8 cellular contexts compared by ENCODE assay signal in genomic region chr1:43329995-43330751, GRCh38. TPM values are rescaled to one million over a fixed set of nuclear protein-coding genes. Genes with fewer than 3 reads are reported as not detected.
DNase-seq lines count a peak whose midpoint lies in the region; ATAC-seq and TF ChIP-seq lines count a peak whose summit lies in the region.

No MANE protein-coding gene starts in this region.

- TF ChIP-seq CTCF in GM10266 (IDR thresholded peaks at IDR 0.05; ENCODE audit: control insufficient read depth, insufficient read depth, low read depth, missing control alignments) (no peak), PC-3 (conservative IDR thresholded peaks at IDR 0.05; ENCODE audit: low read depth, low read length) (no peak), mammary epithelial cell (conservative IDR thresholded peaks at IDR 0.05 in 1 of 2, IDR thresholded peaks at IDR 0.05 in 1 of 2; ENCODE audit: extremely low read depth in 1 of 2, insufficient read depth in 1 of 2, low read depth in 1 of 2, low read length in 2 of 2) (no peak), upper lobe of left lung (IDR thresholded peaks at IDR 0.05) (no peak), stomach (IDR thresholded peaks at IDR 0.05) (no peak)

- BruUV-seq in PC-3 (replicated peaks; lab: Mats Ljungman, UMichigan) (no TSS peak), mammary epithelial cell (replicated peaks; lab: Mats Ljungman, UMichigan) (no TSS peak)

- H3K4me1 ChIP-seq in PC-3 (ENCODE audit: insufficient read depth, low read length) (peaks cover 8% of the 10 kb centered on the region), mammary epithelial cell (ENCODE audit: insufficient read depth, low read length) (peaks cover 3% of the 10 kb centered on the region), upper lobe of left lung (peaks cover 3 to 16% (median 13%) of the 10 kb centered on the region in 4 donors), stomach (peaks cover 0 to 11% (median 3%) of the 10 kb centered on the region in 4 donors)

- intact Hi-C loops in PC-3 (cut with micrococcal nuclease), result no loop called here
- intact Hi-C loops in mammary epithelial cell (cut with micrococcal nuclease), result no loop called here
- intact Hi-C loops in stomach (cut with DNase I; ENCODE audit: low total_unique reads), result no loop called here

- H3K9ac ChIP-seq in PC-3 (ENCODE audit: low read length) (no peak overlapping the region), mammary epithelial cell (ENCODE audit: insufficient read depth, low read length) (no peak overlapping the region)

- H3K4me3 ChIP-seq in PC-3 (ENCODE audit: low read length) (no peak overlapping the region), mammary epithelial cell (replicated peaks in 1 of 3; ENCODE audit: insufficient read depth in 1 of 3, low read depth in 2 of 3, low read length in 3 of 3) (no peak overlapping the region), upper lobe of left lung (no peak overlapping the region), stomach (no peak overlapping the region)

- CTCF ChIA-PET in PC-3 (lab: Charles Lee), result no interaction called here
- CTCF ChIA-PET in mammary epithelial cell (lab: Charles Lee; ENCODE audit: low non-redundant PET), result no interaction called here

- H4K20me1 ChIP-seq in PC-3 (ENCODE audit: low read length) (no peaks in the 10 kb centered on the region), mammary epithelial cell (ENCODE audit: insufficient read depth, low read length) (no peaks in the 10 kb centered on the region)

- TF ChIP-seq POLR2A in upper lobe of left lung (IDR thresholded peaks at IDR 0.05), result no peak
- TF ChIP-seq POLR2A in stomach (IDR thresholded peaks at IDR 0.05), result no peak

- in situ Hi-C loops in mammary epithelial cell (cut with MboI; ENCODE audit: low sequenced_read_pairs in 2 of 2), result no loop called here

- H3K27me3 ChIP-seq in PC-3 (ENCODE audit: low read length) (no peaks in the 10 kb centered on the region), mammary epithelial cell (ENCODE audit: insufficient read depth, low read length) (no peaks in the 10 kb centered on the region), upper lobe of left lung (no peaks in the 10 kb centered on the region), stomach (no peaks in the 10 kb centered on the region)

- H3K27ac ChIP-seq in PC-3 (ENCODE audit: low read length) (no peak overlapping the region), mammary epithelial cell (ENCODE audit: insufficient read depth, low read depth, low read length) (no peak overlapping the region), upper lobe of left lung (peak overlapping the region; percentile 42 to 77 (median 52)), stomach (peak overlapping the region in 1 of 5 donors; percentile 7)

- dilution Hi-C loops in mammary epithelial cell (cut with HindIII; ENCODE audit: low sequenced_read_pairs), result loop anchor here (5.0 kb wide), 1 partner anchor 52 kb away; no protein-coding TSS in a partner anchor

- H3K4me2 ChIP-seq in PC-3 (ENCODE audit: low read length) (no peak overlapping the region; the same call in 1 of the 2 replicates), mammary epithelial cell (ENCODE audit: insufficient read depth, low read depth, low read length) (no peak overlapping the region)

- 68% methylated on average over 5 of the region's 6 CpGs for WGBS in mammary epithelial cell (ENCODE audit: low coverage, missing lambda C conversion rate)
- WGBS in upper lobe of left lung, 2 donors, result 35 to 42% methylated on average over 6 of the region's 6 CpGs
- 43 to 55% (median 54%) methylated on average over 6 of the region's 6 CpGs for WGBS in stomach, 5 donors

- H3K9me3 ChIP-seq in PC-3 (ENCODE audit: low read length) (no peaks in the 10 kb centered on the region), mammary epithelial cell (replicated peaks; ENCODE audit: insufficient read depth, low read length) (peaks cover 5% of the 10 kb centered on the region), upper lobe of left lung (peaks cover 0 to 5% (median 2%) of the 10 kb centered on the region in 4 donors), stomach (peaks cover 0 to 14% (median 8%) of the 10 kb centered on the region in 4 donors)

- DNase-seq in GM10266 (ENCODE audit: extremely low spot score) (peak; percentile 75), PC-3 (peak; percentile 57), mammary epithelial cell (peak; percentile 55), mucosa of gallbladder (ENCODE audit: low spot score) (peak; percentile 20), upper lobe of left lung (peak in 1 of 2 donors; percentile 64), NCI-H2081 treated with DMSO at 0.1 percent for 48 hours (lab: John Stamatoyannopoulos, UW) (no peak), KG1 (lab: John Stamatoyannopoulos, UW) (no peak), stomach (no peak)

- H3K36me3 ChIP-seq in PC-3 (ENCODE audit: low read depth, low read length), result no peaks in the 10 kb centered on the region
- no peaks in the 10 kb centered on the region for H3K36me3 ChIP-seq in mammary epithelial cell (ENCODE audit: insufficient read depth, low read length)
- H3K36me3 ChIP-seq in upper lobe of left lung, result no peaks in the 10 kb centered on the region
- H3K36me3 ChIP-seq in stomach, result no peaks in the 10 kb centered on the region

- H3K79me2 ChIP-seq in PC-3 (ENCODE audit: low read length) (no peaks in the 10 kb centered on the region), mammary epithelial cell (ENCODE audit: insufficient read depth, low read length) (no peaks in the 10 kb centered on the region)

- POLR2A ChIA-PET in PC-3 (lab: Charles Lee; ENCODE audit: unreplicated experiment), result no interaction called here

- ATAC-seq in PC-3 (peak; percentile 40), upper lobe of left lung (ENCODE audit: low FRiP score in 2 of 2) (peak; percentile 87 to 93)

- no peaks in the 10 kb centered on the region for H3F3A ChIP-seq in PC-3 (ENCODE audit: low read length, unreplicated experiment)

- no peaks in the 10 kb centered on the region for H3K9me2 ChIP-seq in PC-3 (replicated peaks; ENCODE audit: low read length)

- no peak for TF ChIP-seq EP300 in upper lobe of left lung (IDR thresholded peaks at IDR 0.05)
- no peak for TF ChIP-seq EP300 in stomach (IDR thresholded peaks at IDR 0.05)

- peak overlapping the region; percentile 68 for H2AFZ ChIP-seq in PC-3 (ENCODE audit: low read length)
- peak overlapping the region; percentile 23 for H2AFZ ChIP-seq in mammary epithelial cell (ENCODE audit: low read depth, low read length)

RNA-seq across cellular contexts. Expression of gene MPL, which starts 7.4 kb away (rescaled TPM):
- total RNA-seq in PC-3 (2014; rRNA removed) (0.35 TPM in 1 of 2 replicates, not detected in the other), mammary epithelial cell (under 1 TPM; 0.17 to 0.49 TPM), mucosa of gallbladder (not detected), upper lobe of left lung (1 to 10 TPM in 1 of 6 donors, under 1 TPM in 5; 0.24 to 6.3 (median 0.74) TPM), stomach (not detected)
- polyA plus RNA-seq in mammary epithelial cell (0.07 TPM), stomach (not detected)
- polyA minus RNA-seq in mammary epithelial cell, result not detected

RNA-seq across cellular contexts. Expression of gene CDC20, which starts 28.6 kb away (rescaled TPM):
- total RNA-seq in PC-3 (2014; rRNA removed) (312 and 349 TPM in 2 replicates), mammary epithelial cell (100 to 1,000 TPM in 1 of 2 donors, 1 to 10 TPM in 1; 1.7 to 121 TPM), mucosa of gallbladder (5.1 TPM), upper lobe of left lung (1 to 10 TPM in 5 of 6 donors, not detected in 1; 2.1 to 8.4 (median 2.9) TPM), stomach (10 to 100 TPM in 2 of 5 donors, 1 to 10 TPM in 3; 1.8 to 22.3 (median 7.9) TPM)
- polyA plus RNA-seq in mammary epithelial cell (215 TPM), stomach (10 to 100 TPM; 11.1 to 31.4 (median 11.3) TPM)
- 326 TPM for polyA minus RNA-seq in mammary epithelial cell

RNA-seq across cellular contexts. Expression of gene TIE1, which starts 29.4 kb away (rescaled TPM):
- total RNA-seq in PC-3 (2014; rRNA removed) (1.5 and 1.8 TPM in 2 replicates), mammary epithelial cell (not detected), mucosa of gallbladder (23.3 TPM), upper lobe of left lung (100 to 1,000 TPM in 1 of 6 donors, 10 to 100 TPM in 5; 23.9 to 170 (median 51.4) TPM), stomach (10 to 100 TPM in 4 of 5 donors, not detected in 1; 13.8 to 36.2 (median 16.4) TPM)
- polyA plus RNA-seq in mammary epithelial cell (not detected), stomach (1 to 10 TPM; 2.1 to 5.8 (median 3.1) TPM)
- polyA minus RNA-seq in mammary epithelial cell, result not detected

RNA-seq across cellular contexts. Expression of gene ELOVL1, which starts 37.6 kb away (rescaled TPM):
- 89.5 and 128 TPM in 2 replicates for total RNA-seq in PC-3 (2014; rRNA removed)
- total RNA-seq in mammary epithelial cell, result 100 to 1,000 TPM in 1 of 2 donors, 10 to 100 TPM in 1; 34.7 to 137 TPM
- 264 TPM for polyA plus RNA-seq in mammary epithelial cell
- polyA minus RNA-seq in mammary epithelial cell, result 136 TPM
- 141 TPM for total RNA-seq in mucosa of gallbladder
- 100 to 1,000 TPM in 1 of 6 donors, 10 to 100 TPM in 5; 32.5 to 118 (median 72.0) TPM for total RNA-seq in upper lobe of left lung
- total RNA-seq in stomach, result 100 to 1,000 TPM in 1 of 5 donors, 10 to 100 TPM in 3, 1 to 10 TPM in 1; 7.6 to 109 (median 36.8) TPM
- polyA plus RNA-seq in stomach, result 10 to 100 TPM; 35.6 to 83.8 (median 74.6) TPM

RNA-seq across cellular contexts. Expression of gene C1orf210, which starts 44.8 kb away (rescaled TPM):
- total RNA-seq in PC-3 (2014; rRNA removed) (10.4 and 17.8 TPM in 2 replicates), mammary epithelial cell (1 to 10 TPM; 7.0 to 7.2 TPM), mucosa of gallbladder (47.9 TPM), upper lobe of left lung (10 to 100 TPM; 12.5 to 38.3 (median 27.1) TPM), stomach (10 to 100 TPM in 2 of 5 donors, 1 to 10 TPM in 2, not detected in 1; 4.3 to 24.3 (median 11.6) TPM)
- polyA plus RNA-seq in mammary epithelial cell (7.6 TPM), stomach (10 to 100 TPM in 2 of 3 donors, 1 to 10 TPM in 1; 7.7 to 34.4 (median 20.2) TPM)
- polyA minus RNA-seq in mammary epithelial cell, result 0.93 TPM

Comparison
In these comparisons a context has a peak if more than half of its experiments do, and no peak if none do; other contexts are left out.
1. DNase-seq: peak in GM10266 (single experiment), PC-3 (single experiment), mammary epithelial cell (single experiment) and mucosa of gallbladder (single experiment); none in NCI-H2081 treated with DMSO at 0.1 percent for 48 hours (single experiment), KG1 (single experiment) and stomach (single experiment).
2. H3K27ac ChIP-seq: peak in upper lobe of left lung (4 of 4); none in PC-3 (single experiment) and mammary epithelial cell (single experiment).